ENCODE assay signal across 1 cellular context in genomic region chr1:182549346-182549745, GRCh38.
TF ChIP-seq lines count a peak whose summit lies in the region.

No MANE protein-coding gene starts in this region.

TF ChIP-seq in K562, 482 proteins besides CTCF, POLR2A, EP300 and RAD21:
- TF ChIP-seq HNRNPH1 (optimal IDR thresholded peaks at IDR 0.05; ENCODE audit: low read depth, low read length), result no peak
- TF ChIP-seq TFE3 (CRISPR knock-in tag; IDR thresholded peaks at IDR 0.05), result peak; percentile 48
- TF ChIP-seq KLF16 (IDR thresholded peaks at IDR 0.05), result no peak
- no peak for TF ChIP-seq MTF1 (CRISPR knock-in tag; IDR thresholded peaks at IDR 0.05; ENCODE audit: borderline replicate concordance)
- TF ChIP-seq, protein P1, sequence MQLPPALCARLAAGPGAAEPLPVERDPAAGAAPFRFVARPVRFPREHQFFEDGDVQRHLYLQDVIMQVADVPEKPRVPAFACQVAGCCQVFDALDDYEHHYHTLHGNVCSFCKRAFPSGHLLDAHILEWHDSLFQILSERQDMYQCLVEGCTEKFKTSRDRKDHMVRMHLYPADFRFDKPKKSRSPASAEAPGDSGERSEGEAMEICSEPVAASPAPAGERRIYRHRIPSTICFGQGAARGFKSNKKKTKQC (CRISPR knock-in tag; IDR thresholded peaks at IDR 0.05), result no peak
